ENCODE assay signal across 15 cellular contexts in the genomic region with DNA sequence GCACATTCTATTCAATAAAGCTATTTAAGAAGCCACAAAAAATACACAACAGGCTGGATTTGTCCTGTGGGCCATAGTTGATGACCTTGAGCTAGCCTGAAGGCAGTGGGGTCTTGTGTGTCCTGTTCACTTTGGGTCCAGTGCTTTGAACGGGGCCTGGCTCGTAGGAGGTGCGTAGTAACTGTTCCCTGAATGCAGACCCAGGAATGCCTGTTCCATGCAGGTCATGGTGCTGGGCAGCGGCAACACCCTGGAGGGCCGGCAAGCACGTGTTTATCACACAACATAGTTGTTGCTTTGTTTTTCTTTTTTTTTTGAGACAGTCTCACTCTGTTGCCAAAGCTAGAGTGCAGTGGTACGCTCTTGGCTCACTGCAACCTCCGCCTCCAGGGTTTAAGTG.
DNase-seq lines count a peak whose midpoint lies in the region; ATAC-seq, FAIRE-seq and TF ChIP-seq lines count a peak whose summit lies in the region.
"Had no signal": no experiment of that assay in that cellular context is flagged by ENCODE, and none has a peak within 500 bp of the region (broad histone marks: within the 10 kb centered on the region; RNA-seq: fewer than 3 reads in every experiment).

No MANE protein-coding gene starts in this region.

- ATAC-seq in heart left ventricle: peak in 3 of 4 donors; percentile 5 to 16 (median 7)
- peak; percentile 20 to 24 for ATAC-seq in right cardiac atrium
- no peak for ATAC-seq in GM21390 (IDR thresholded peaks at IDR 0.05; ENCODE audit: unreplicated experiment)

- H3K27me3 ChIP-seq in heart left ventricle (no peaks in the 10 kb centered on the region), right cardiac atrium (ENCODE audit: control insufficient read depth, insufficient read depth) (no peaks in the 10 kb centered on the region), ovary (no peaks in the 10 kb centered on the region), osteoblast (ENCODE audit: insufficient read depth, low read length) (no peaks in the 10 kb centered on the region)
- H3K27me3 ChIP-seq: BLaER1 had no signal

- H3K4me3 ChIP-seq in heart left ventricle: no peak overlapping the region
- H3K4me3 ChIP-seq in right cardiac atrium (ENCODE audit: low read length): no peak overlapping the region
- H3K4me3 ChIP-seq in ovary: no peak overlapping the region
- no peak overlapping the region for H3K4me3 ChIP-seq in osteoblast (ENCODE audit: insufficient read depth, low read length)
- H3K4me3 ChIP-seq in kidney (ENCODE audit: low read length in 2 of 2): no peak overlapping the region
- H3K4me3 ChIP-seq: BLaER1 had no signal

- H3K79me2 ChIP-seq in osteoblast (ENCODE audit: insufficient read depth, low read length): no peaks in the 10 kb centered on the region

- H4K20me1 ChIP-seq in osteoblast (ENCODE audit: insufficient read depth, low read length): peaks cover 6% of the 10 kb centered on the region
- H4K20me1 ChIP-seq: BLaER1 had no signal

- no peak for TF ChIP-seq POLR2A in heart left ventricle (IDR thresholded peaks at IDR 0.05)
- TF ChIP-seq POLR2A in ovary (IDR thresholded peaks at IDR 0.05): no peak

- intact Hi-C loops in heart left ventricle (cut with DNase I): no loop called here
- intact Hi-C loops in cardiac septum (cut with DNase I): no loop called here
- intact Hi-C loops in right cardiac atrium (cut with DNase I): no loop called here
- intact Hi-C loops in ovary (cut with DNase I): loop anchor here in 2 of 4 donors (10.0 kb wide), 2 partner anchors 68 to 92 kb away; no protein-coding TSS in a partner anchor
- intact Hi-C loops in kidney (cut with DNase I): no loop called here

- H3K9ac ChIP-seq in kidney (ENCODE audit: low read length in 2 of 2): no peak overlapping the region
- H3K9ac ChIP-seq: BLaER1 had no signal

- H3K4me1 ChIP-seq in heart left ventricle: peaks cover 0 to 36% (median 16%) of the 10 kb centered on the region in 12 donors
- peaks cover 12% of the 10 kb centered on the region for H3K4me1 ChIP-seq in right cardiac atrium (ENCODE audit: control insufficient read depth, insufficient read depth, low read length)
- H3K4me1 ChIP-seq in ovary (ENCODE audit: insufficient read depth): peaks cover 28% of the 10 kb centered on the region
- peaks cover 22% of the 10 kb centered on the region for H3K4me1 ChIP-seq in osteoblast (ENCODE audit: insufficient read depth, low read length)
- peaks cover 15 to 21% of the 10 kb centered on the region in 2 donors for H3K4me1 ChIP-seq in kidney (ENCODE audit: control insufficient read depth in 1 of 2, insufficient read depth in 1 of 2, low read depth in 1 of 2, low read length in 2 of 2)
- H3K4me1 ChIP-seq: Caco-2 had no signal

- H3K36me3 ChIP-seq in heart left ventricle (peaks cover 0 to 4% (median 0%) of the 10 kb centered on the region in 9 donors), ovary (no peaks in the 10 kb centered on the region), osteoblast (ENCODE audit: insufficient read depth, low read length) (no peaks in the 10 kb centered on the region), kidney (ENCODE audit: control insufficient read depth in 1 of 2, insufficient read depth in 2 of 2, low read length in 2 of 2) (peaks cover 4 to 5% of the 10 kb centered on the region in 2 donors)

- H3K27ac ChIP-seq in heart left ventricle (peak overlapping the region in 5 of 12 donors; percentile 25 to 45 (median 42)), right cardiac atrium (ENCODE audit: low read length) (peak overlapping the region; percentile 36), ovary (peak overlapping the region in 1 of 2 donors; percentile 70), osteoblast (ENCODE audit: low read depth, low read length) (no peak overlapping the region), kidney (ENCODE audit: low read depth in 2 of 2, low read length in 2 of 2) (peak overlapping the region in 1 of 2 donors; percentile 37)
- H3K27ac ChIP-seq: BLaER1 had no signal

- TF ChIP-seq EP300 in ovary (IDR thresholded peaks at IDR 0.05): no peak

- no peak overlapping the region for H3K4me2 ChIP-seq in osteoblast (ENCODE audit: insufficient read depth, low read length)

- no peak overlapping the region for H2AFZ ChIP-seq in osteoblast (ENCODE audit: low read length)

- no peaks in the 10 kb centered on the region for H3K9me3 ChIP-seq in heart left ventricle
- H3K9me3 ChIP-seq in right cardiac atrium (ENCODE audit: control insufficient read depth, low read length): no peaks in the 10 kb centered on the region
- H3K9me3 ChIP-seq in ovary: no peaks in the 10 kb centered on the region
- H3K9me3 ChIP-seq in osteoblast (ENCODE audit: low read depth, low read length): no peaks in the 10 kb centered on the region
- no peaks in the 10 kb centered on the region for H3K9me3 ChIP-seq in kidney (ENCODE audit: control insufficient read depth in 1 of 2, low read length in 2 of 2)
- H3K9me3 ChIP-seq: Caco-2 had no signal

- no peak for FAIRE-seq in kidney (lab: Jason Lieb, UNC)

- TF ChIP-seq CTCF in heart left ventricle (IDR thresholded peaks at IDR 0.05) (no peak), ovary (IDR thresholded peaks at IDR 0.05) (no peak), osteoblast (IDR thresholded peaks at IDR 0.05; ENCODE audit: extremely low read depth, low read depth, low read length) (no peak), kidney (IDR thresholded peaks at IDR 0.05; ENCODE audit: borderline replicate concordance, extremely low read depth, insufficient read depth) (no peak)

- no peak for DNase-seq in heart left ventricle
- DNase-seq in cardiac septum (ENCODE audit: low spot score): no peak
- no peak for DNase-seq in right cardiac atrium
- peak; percentile 32 to 71 (median 41) for DNase-seq in ovary
- DNase-seq in osteoblast (ENCODE audit: insufficient read length, low spot score, missing footprints): no peak
- DNase-seq in kidney: no peak
- DNase-seq: 8988T; AML-193; Caco-2; CD8-positive, alpha-beta memory T cell; DMS53; GF-D8; HFFc6 had no signal

- 80 to 86% (median 84%) methylated on average over 8 of the region's 8 CpGs for WGBS in heart left ventricle, 4 donors
- 77% methylated on average over 8 of the region's 8 CpGs for WGBS in right cardiac atrium
- 29 to 42% (median 40%) methylated on average over 8 of the region's 8 CpGs for WGBS in ovary, 3 donors

Comparison
In these comparisons a context has a peak if more than half of its experiments do, and no peak if none do; other contexts are left out.
1. DNase-seq: peak in ovary (5 of 5); none in heart left ventricle (0 of 5), cardiac septum (single experiment), right cardiac atrium (0 of 3), osteoblast (single experiment) and kidney (single experiment).